In genomic region chr16:28867241-28867640, GRCh38 we compare ENCODE assay signal across 24 cellular contexts. TPM values are rescaled to one million over a fixed set of nuclear protein-coding genes. Genes with fewer than 3 reads are reported as not detected.
"Had no signal": no experiment of that assay in that cellular context is flagged by ENCODE, and none has a peak within 500 bp of the region (broad histone marks: within the 10 kb centered on the region; RNA-seq: fewer than 3 reads in every experiment).

No MANE protein-coding gene starts in this region.

- H3K27me3 ChIP-seq: breast epithelium, esophagus squamous epithelium, gastrocnemius medialis, sigmoid colon, upper lobe of left lung had no signal

- H3K9me3 ChIP-seq: breast epithelium, esophagus squamous epithelium, gastrocnemius medialis, sigmoid colon, thoracic aorta, upper lobe of left lung had no signal

- DNase-seq: activated CD4-positive, alpha-beta T cell treated with anti-CD3 and anti-CD28 coated beads, Interleukin-2, amount 10 ng/mL, durations not matched to agents 7 days and 5 days; activated CD4-positive, CD25-positive, alpha-beta regulatory T cell treated with anti-CD3 and anti-CD28 coated beads, Interleukin-2, amount 50 U/mL, for 72 hours; activated CD8-positive, alpha-beta T cell treated with anti-CD3 and anti-CD28 coated beads for 36 hours; activated naive CD8-positive, alpha-beta T cell treated with anti-CD3 and anti-CD28 coated beads for 36 hours; esophagus squamous epithelium; gastrocnemius medialis; hypothalamus; left ventricle myocardium superior; mammary epithelial cell; naive thymus-derived CD8-positive, alpha-beta T cell; occipital lobe; sigmoid colon; stimulated activated CD4-positive, alpha-beta T cell treated with anti-CD3 and anti-CD28 coated beads, Interleukin-15, amount 100 ng/mL, for 24 hours; stimulated activated CD4-positive, alpha-beta T cell treated with anti-CD3 and anti-CD28 coated beads, Interleukin-2, amount 100 ng/mL, for 48 hours; stimulated activated CD8-positive, alpha-beta memory T cell treated with anti-CD3 and anti-CD28 coated beads, Interleukin-4, amount 100 ng/mL, for 48 hours; stimulated activated naive CD4-positive, alpha-beta T cell treated with Interleukin-2 at 50 U/mL for 16 hours; T-helper 17 cell; upper lobe of left lung had no signal

- ATAC-seq: activated CD8-positive, alpha-beta T cell treated with anti-CD3 and anti-CD28 coated beads for 36 hours; activated T-helper 17 cell treated with anti-CD3 and anti-CD28 coated beads, Interleukin-2, amount 50 U/mL, for 72 hours; gastrocnemius medialis; left ventricle myocardium superior; naive thymus-derived CD8-positive, alpha-beta T cell; T-helper 17 cell had no signal

- H3K27ac Mint-ChIP-seq: activated CD4-positive, alpha-beta T cell treated with anti-CD3 and anti-CD28 coated beads, Interleukin-2, amount 10 ng/mL, durations not matched to agents 7 days and 5 days; activated CD8-positive, alpha-beta T cell treated with anti-CD3 and anti-CD28 coated beads for 36 hours; activated naive CD8-positive, alpha-beta T cell treated with anti-CD3 and anti-CD28 coated beads for 36 hours; activated T-helper 17 cell treated with anti-CD3 and anti-CD28 coated beads, Interleukin-2, amount 50 U/mL, for 72 hours; mesothelial cell of epicardium; T-helper 17 cell had no signal

- H3K27ac ChIP-seq: breast epithelium, coronary artery, esophagus squamous epithelium, gastrocnemius medialis, sigmoid colon, thoracic aorta, upper lobe of left lung had no signal

- H3K4me2 ChIP-seq: smooth muscle cell had no signal

- H3K4me3 ChIP-seq: breast epithelium, coronary artery, esophagus squamous epithelium, gastrocnemius medialis, sigmoid colon, smooth muscle cell, thoracic aorta, upper lobe of left lung had no signal

- H3K4me3 Mint-ChIP-seq: activated CD4-positive, alpha-beta T cell treated with anti-CD3 and anti-CD28 coated beads, Interleukin-2, amount 10 ng/mL, durations not matched to agents 7 days and 5 days; activated CD8-positive, alpha-beta T cell treated with anti-CD3 and anti-CD28 coated beads for 36 hours; activated naive CD8-positive, alpha-beta T cell treated with anti-CD3 and anti-CD28 coated beads for 36 hours; activated T-helper 17 cell treated with anti-CD3 and anti-CD28 coated beads, Interleukin-2, amount 50 U/mL, for 72 hours; mesothelial cell of epicardium; T-helper 17 cell had no signal

- H3K4me1 ChIP-seq: breast epithelium had no signal

- H3K9me3 Mint-ChIP-seq: activated CD4-positive, alpha-beta T cell treated with anti-CD3 and anti-CD28 coated beads, Interleukin-2, amount 10 ng/mL, durations not matched to agents 7 days and 5 days; activated CD8-positive, alpha-beta T cell treated with anti-CD3 and anti-CD28 coated beads for 36 hours; activated naive CD8-positive, alpha-beta T cell treated with anti-CD3 and anti-CD28 coated beads for 36 hours; activated T-helper 17 cell treated with anti-CD3 and anti-CD28 coated beads, Interleukin-2, amount 50 U/mL, for 72 hours; mesothelial cell of epicardium; naive thymus-derived CD8-positive, alpha-beta T cell had no signal

- H3K27me3 Mint-ChIP-seq: activated CD4-positive, alpha-beta T cell treated with anti-CD3 and anti-CD28 coated beads, Interleukin-2, amount 10 ng/mL, durations not matched to agents 7 days and 5 days; activated CD8-positive, alpha-beta T cell treated with anti-CD3 and anti-CD28 coated beads for 36 hours; activated naive CD8-positive, alpha-beta T cell treated with anti-CD3 and anti-CD28 coated beads for 36 hours; activated T-helper 17 cell treated with anti-CD3 and anti-CD28 coated beads, Interleukin-2, amount 50 U/mL, for 72 hours; naive thymus-derived CD8-positive, alpha-beta T cell; T-helper 17 cell had no signal

RNA-seq across cellular contexts. Expression of gene ATP2A1, which starts 11.0 kb away (rescaled TPM):
- polyA plus RNA-seq: naive thymus-derived CD8-positive, alpha-beta T cell had no signal
